Comparison of ENCODE assay signal across 1 cellular context in the genomic region with DNA sequence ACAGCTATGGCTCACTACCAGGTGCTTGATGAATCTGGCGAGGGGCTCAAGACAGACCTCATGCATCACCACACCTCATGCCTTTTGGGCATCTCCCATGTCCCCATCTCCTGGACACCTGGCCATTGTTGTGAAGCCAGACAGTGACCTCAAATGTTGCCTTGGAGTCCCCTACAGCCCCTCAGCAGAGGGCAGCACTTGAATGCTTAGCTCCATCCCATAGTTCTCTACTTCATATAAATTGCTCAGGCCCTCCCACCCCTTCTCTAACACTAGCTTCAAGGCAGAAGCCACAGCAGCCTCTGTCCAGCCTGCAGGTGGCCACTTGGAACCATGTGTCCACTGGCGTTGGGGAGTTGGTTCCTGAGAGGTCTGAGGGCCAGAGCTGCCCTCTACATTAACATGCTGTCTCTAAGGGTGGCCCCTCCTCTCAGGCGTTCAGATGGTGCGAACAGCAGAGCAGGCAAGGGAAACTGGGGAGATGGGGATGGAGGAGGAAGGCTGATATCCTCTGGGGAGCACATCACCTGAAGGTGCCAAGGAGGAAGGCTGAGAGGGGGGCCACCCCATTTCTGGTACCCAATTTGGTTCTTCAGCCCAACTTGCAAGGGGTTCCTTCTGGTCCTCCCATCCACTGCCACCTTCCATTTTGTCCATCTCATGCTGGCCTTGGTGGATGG.
TF ChIP-seq lines count a peak whose summit lies in the region.

No MANE protein-coding gene starts in this region.

TF ChIP-seq in liver, 16 proteins besides CTCF, POLR2A, EP300 and RAD21 (continued from another document):
- no peak for TF ChIP-seq FOXA2 (IDR thresholded peaks at IDR 0.05)
- TF ChIP-seq HNF4G (IDR thresholded peaks at IDR 0.05): no peak
- TF ChIP-seq ZBTB33 (IDR thresholded peaks at IDR 0.05): no peak
